In the genomic region with DNA sequence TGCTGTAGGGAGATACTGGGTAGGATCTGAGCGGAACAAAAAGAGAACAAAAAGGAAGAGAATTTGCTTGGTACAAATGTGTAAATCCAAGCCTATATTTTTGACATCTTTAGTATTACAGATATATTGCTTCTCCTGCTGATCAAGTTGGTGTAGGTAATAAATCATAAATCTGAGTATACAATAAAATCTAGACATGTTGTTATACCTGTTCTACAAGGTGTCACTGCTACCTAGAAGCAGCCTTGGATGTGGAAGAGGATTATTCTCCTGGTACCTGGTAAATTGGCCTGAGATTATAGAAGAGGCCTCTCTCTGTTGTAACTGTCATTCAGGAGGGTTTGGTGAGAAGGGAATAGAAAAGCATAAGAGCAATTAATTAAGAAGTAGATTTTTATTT, we compare ENCODE assay signal across 22 cellular contexts.
"Had no signal": no experiment of that assay in that cellular context is flagged by ENCODE, and none has a peak within 500 bp of the region (broad histone marks: within the 10 kb centered on the region; RNA-seq: fewer than 3 reads in every experiment).

No MANE protein-coding gene starts in this region.

- H3K27me3 ChIP-seq: hepatocyte, right lobe of liver, suprapubic skin, thyroid gland, upper lobe of left lung, uterus had no signal

- H3K4me1 Mint-ChIP-seq: naive thymus-derived CD4-positive, alpha-beta T cell; nephron progenitor cell; stimulated activated effector memory CD8-positive, alpha-beta T cell treated with anti-CD3 and anti-CD28 coated beads, Interleukin-12 subunit alpha, Interleukin-12 subunit beta, amount 100 ng/mL, for 72 hours had no signal

- H3K4me1 ChIP-seq: parathyroid adenoma, prostate gland, right lobe of liver, thyroid gland, upper lobe of left lung, uterus had no signal

- H3K9me3 Mint-ChIP-seq: dendritic cell treated with granulocyte-macrophage colony-stimulating factor and Interleukin-4, amounts not matched to agents 40 ng/mL and 50 ng/mL, for 4 days; nephron progenitor cell; stimulated activated effector memory CD8-positive, alpha-beta T cell treated with anti-CD3 and anti-CD28 coated beads, Interleukin-12 subunit alpha, Interleukin-12 subunit beta, amount 100 ng/mL, for 72 hours had no signal

- ATAC-seq: effector memory CD8-positive, alpha-beta T cell; left cardiac atrium; left ventricle myocardium superior; naive thymus-derived CD4-positive, alpha-beta T cell; right lobe of liver; stimulated activated naive CD8-positive, alpha-beta T cell treated with anti-CD3 and anti-CD28 coated beads, Interleukin-15, Interleukin-2, amounts not matched to agents 100 U/mL and 50 U/mL, for 24 hours had no signal

- H3K4me3 Mint-ChIP-seq: dendritic cell treated with granulocyte-macrophage colony-stimulating factor and Interleukin-4, amounts not matched to agents 40 ng/mL and 50 ng/mL, for 4 days; effector memory CD8-positive, alpha-beta T cell; naive thymus-derived CD4-positive, alpha-beta T cell; nephron progenitor cell; stimulated activated effector memory CD8-positive, alpha-beta T cell treated with anti-CD3 and anti-CD28 coated beads, Interleukin-12 subunit alpha, Interleukin-12 subunit beta, amount 100 ng/mL, for 72 hours had no signal

- H3K27ac ChIP-seq: hepatocyte, parathyroid adenoma, prostate gland, right lobe of liver, thyroid gland, upper lobe of left lung, uterus had no signal

- H3K27ac Mint-ChIP-seq: dendritic cell treated with granulocyte-macrophage colony-stimulating factor and Interleukin-4, amounts not matched to agents 40 ng/mL and 50 ng/mL, for 4 days; effector memory CD8-positive, alpha-beta T cell; naive thymus-derived CD4-positive, alpha-beta T cell; nephron progenitor cell; stimulated activated effector memory CD8-positive, alpha-beta T cell treated with anti-CD3 and anti-CD28 coated beads, Interleukin-12 subunit alpha, Interleukin-12 subunit beta, amount 100 ng/mL, for 72 hours had no signal

- DNase-seq: effector memory CD8-positive, alpha-beta T cell; foreskin melanocyte; head of caudate nucleus; kidney; left cardiac atrium; left ventricle myocardium superior; mesenchymal stem cell; naive thymus-derived CD4-positive, alpha-beta T cell; nephron progenitor cell; right lobe of liver; stimulated activated CD4-positive, alpha-beta T cell treated with anti-CD3 and anti-CD28 coated beads, Interleukin-4, amount 100 ng/mL, for 1 hour; stimulated activated CD8-positive, alpha-beta memory T cell treated with anti-CD3 and anti-CD28 coated beads, Interleukin-4, amount 100 ng/mL, for 48 hours; stimulated activated naive CD8-positive, alpha-beta T cell treated with anti-CD3 and anti-CD28 coated beads, Interleukin-15, Interleukin-2, amounts not matched to agents 100 U/mL and 50 U/mL, for 24 hours; thyroid gland; upper lobe of left lung; uterus had no signal

- H3K36me3 Mint-ChIP-seq: naive thymus-derived CD4-positive, alpha-beta T cell; stimulated activated effector memory CD8-positive, alpha-beta T cell treated with anti-CD3 and anti-CD28 coated beads, Interleukin-12 subunit alpha, Interleukin-12 subunit beta, amount 100 ng/mL, for 72 hours had no signal
